In genomic region chr1:204530932-204531331, GRCh38 we compare ENCODE assay signal across 1 cellular context.
TF ChIP-seq lines count a peak whose summit lies in the region.

No MANE protein-coding gene starts in this region.

TF ChIP-seq in IMR-90, 13 proteins besides CTCF, POLR2A, EP300 and RAD21:
- TF ChIP-seq MAFK (IDR thresholded peaks at IDR 0.05; ENCODE audit: low read depth, low read length) = no peak
- no peak for TF ChIP-seq FOS (IDR thresholded peaks at IDR 0.05; ENCODE audit: low read depth, low read length)
- no peak for TF ChIP-seq CEBPB (IDR thresholded peaks at IDR 0.05; ENCODE audit: low read depth, low read length)
- TF ChIP-seq NFE2L2 (IDR thresholded peaks at IDR 0.05; ENCODE audit: low read depth, low read length) = no peak
- no peak for TF ChIP-seq RCOR1 (IDR thresholded peaks at IDR 0.05; ENCODE audit: insufficient replicate concordance, low read length)
- TF ChIP-seq USF2 (IDR thresholded peaks at IDR 0.05; ENCODE audit: low read depth, low read length) = no peak
- TF ChIP-seq BHLHE40 (IDR thresholded peaks at IDR 0.05; ENCODE audit: low read depth, low read length) = no peak
- no peak for TF ChIP-seq ELK1 (IDR thresholded peaks at IDR 0.05; ENCODE audit: borderline replicate concordance, low read depth, low read length)
- no peak for TF ChIP-seq RFX5 (IDR thresholded peaks at IDR 0.05; ENCODE audit: low read depth, low read length)
- TF ChIP-seq MAZ (IDR thresholded peaks at IDR 0.05; ENCODE audit: borderline replicate concordance, low read depth, low read length) = no peak
